In genomic region chr3:189324538-189325138, GRCh38 we compare ENCODE assay signal across 1 cellular context.
TF ChIP-seq lines count a peak whose summit lies in the region.

No MANE protein-coding gene starts in this region.

TF ChIP-seq in HEK293, 187 proteins besides CTCF, POLR2A, EP300 and RAD21 (continued from another document and continues in another):
- TF ChIP-seq PRDM10 (tag by site-specific recombination; IDR thresholded peaks at IDR 0.05) (peak; percentile 52), RBAK (tag by site-specific recombination; IDR thresholded peaks at IDR 0.05) (no peak), ZNF423 (tag by site-specific recombination; IDR thresholded peaks at IDR 0.05) (no peak), ZBTB44 (tag by site-specific recombination; IDR thresholded peaks at IDR 0.05) (peak; percentile 85), KLF1 (tag by site-specific recombination; IDR thresholded peaks at IDR 0.05) (no peak), SP7 (tag by site-specific recombination; IDR thresholded peaks at IDR 0.05) (peak; percentile 91), ZNF239 (tag by site-specific recombination; IDR thresholded peaks at IDR 0.05) (no peak), ZNF202 (tag by site-specific recombination; IDR thresholded peaks at IDR 0.05; ENCODE audit: borderline replicate concordance) (no peak), PATZ1 (tag by site-specific recombination; IDR thresholded peaks at IDR 0.05) (0 out of 2 replicates have a peak, but pooled peaks have one; percentile 16), ZNF266 (tag by site-specific recombination; IDR thresholded peaks at IDR 0.05; ENCODE audit: low read depth) (no peak), ZBTB20 (tag by site-specific recombination; IDR thresholded peaks at IDR 0.05) (no peak), ZNF645 (tag by site-specific recombination; IDR thresholded peaks at IDR 0.05) (no peak), ZNF138 (tag by site-specific recombination; IDR thresholded peaks at IDR 0.05; ENCODE audit: borderline replicate concordance) (no peak), ZNF37A (tag by site-specific recombination; IDR thresholded peaks at IDR 0.05) (peak; percentile 68; the same call in 1 of the 2 replicates), ZBTB11 (tag by site-specific recombination; conservative IDR thresholded peaks at IDR 0.05; ENCODE audit: low read depth) (no peak), ZNF23 (tag by site-specific recombination; IDR thresholded peaks at IDR 0.05; ENCODE audit: borderline replicate concordance) (no peak), GFI1B (tag by site-specific recombination; IDR thresholded peaks at IDR 0.05) (peak; percentile 50; the same call in 1 of the 2 replicates), PBX3 (CRISPR knock-in tag; IDR thresholded peaks at IDR 0.05) (no peak), ZNF501 (tag by site-specific recombination; IDR thresholded peaks at IDR 0.05) (no peak), ZNF26 (tag by site-specific recombination; IDR thresholded peaks at IDR 0.05) (no peak), SCRT1 (tag by site-specific recombination; IDR thresholded peaks at IDR 0.05; ENCODE audit: borderline replicate concordance) (no peak), ZNF792 (tag by site-specific recombination; IDR thresholded peaks at IDR 0.05) (no peak), ZNF621 (tag by site-specific recombination; IDR thresholded peaks at IDR 0.05) (no peak), ZNF624 (tag by site-specific recombination; IDR thresholded peaks at IDR 0.05) (no peak), ZNF433 (tag by site-specific recombination; IDR thresholded peaks at IDR 0.05; ENCODE audit: low read depth) (no peak), ZNF155 (tag by site-specific recombination; IDR thresholded peaks at IDR 0.05) (no peak), SCRT2 (tag by site-specific recombination; IDR thresholded peaks at IDR 0.05) (no peak), ZNF518A (tag by site-specific recombination; conservative IDR thresholded peaks at IDR 0.05; ENCODE audit: low read depth) (no peak), YY2 (tag by site-specific recombination; IDR thresholded peaks at IDR 0.05) (no peak), YY1 (tag by site-specific recombination; IDR thresholded peaks at IDR 0.05) (no peak), REST (tag by site-specific recombination; IDR thresholded peaks at IDR 0.05) (no peak), ZNF140 (tag by site-specific recombination; IDR thresholded peaks at IDR 0.05) (no peak), ZNF132 (tag by site-specific recombination; IDR thresholded peaks at IDR 0.05; ENCODE audit: borderline replicate concordance) (no peak)
